In genomic region chrX:71439420-71439819, GRCh38 we compare ENCODE assay signal across 1 cellular context.
TF ChIP-seq lines count a peak whose summit lies in the region.

No MANE protein-coding gene starts in this region.

TF ChIP-seq in GM12878, 131 proteins besides CTCF, POLR2A, EP300 and RAD21 (continued from another document):
- no peak for TF ChIP-seq MLLT1 (IDR thresholded peaks at IDR 0.05)
- no peak for TF ChIP-seq IRF4 (IDR thresholded peaks at IDR 0.05; ENCODE audit: low read depth, low read length)
- no peak for TF ChIP-seq TCF12 (IDR thresholded peaks at IDR 0.05; ENCODE audit: low read depth, low read length)
- no peak for TF ChIP-seq MTA2 (IDR thresholded peaks at IDR 0.05; ENCODE audit: low read depth)
- no peak for TF ChIP-seq PAX8 (IDR thresholded peaks at IDR 0.05)
- TF ChIP-seq, protein P1, sequence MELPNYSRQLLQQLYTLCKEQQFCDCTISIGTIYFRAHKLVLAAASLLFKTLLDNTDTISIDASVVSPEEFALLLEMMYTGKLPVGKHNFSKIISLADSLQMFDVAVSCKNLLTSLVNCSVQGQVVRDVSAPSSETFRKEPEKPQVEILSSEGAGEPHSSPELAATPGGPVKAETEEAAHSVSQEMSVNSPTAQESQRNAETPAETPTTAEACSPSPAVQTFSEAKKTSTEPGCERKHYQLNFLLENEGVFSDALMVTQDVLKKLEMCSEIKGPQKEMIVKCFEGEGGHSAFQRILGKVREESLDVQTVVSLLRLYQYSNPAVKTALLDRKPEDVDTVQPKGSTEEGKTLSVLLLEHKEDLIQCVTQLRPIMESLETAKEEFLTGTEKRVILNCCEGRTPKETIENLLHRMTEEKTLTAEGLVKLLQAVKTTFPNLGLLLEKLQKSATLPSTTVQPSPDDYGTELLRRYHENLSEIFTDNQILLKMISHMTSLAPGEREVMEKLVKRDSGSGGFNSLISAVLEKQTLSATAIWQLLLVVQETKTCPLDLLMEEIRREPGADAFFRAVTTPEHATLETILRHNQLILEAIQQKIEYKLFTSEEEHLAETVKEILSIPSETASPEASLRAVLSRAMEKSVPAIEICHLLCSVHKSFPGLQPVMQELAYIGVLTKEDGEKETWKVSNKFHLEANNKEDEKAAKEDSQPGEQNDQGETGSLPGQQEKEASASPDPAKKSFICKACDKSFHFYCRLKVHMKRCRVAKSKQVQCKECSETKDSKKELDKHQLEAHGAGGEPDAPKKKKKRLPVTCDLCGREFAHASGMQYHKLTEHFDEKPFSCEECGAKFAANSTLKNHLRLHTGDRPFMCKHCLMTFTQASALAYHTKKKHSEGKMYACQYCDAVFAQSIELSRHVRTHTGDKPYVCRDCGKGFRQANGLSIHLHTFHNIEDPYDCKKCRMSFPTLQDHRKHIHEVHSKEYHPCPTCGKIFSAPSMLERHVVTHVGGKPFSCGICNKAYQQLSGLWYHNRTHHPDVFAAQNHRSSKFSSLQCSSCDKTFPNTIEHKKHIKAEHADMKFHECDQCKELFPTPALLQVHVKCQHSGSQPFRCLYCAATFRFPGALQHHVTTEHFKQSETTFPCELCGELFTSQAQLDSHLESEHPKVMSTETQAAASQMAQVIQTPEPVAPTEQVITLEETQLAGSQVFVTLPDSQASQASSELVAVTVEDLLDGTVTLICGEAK (IDR thresholded peaks at IDR 0.05; ENCODE audit: borderline replicate concordance): no peak
- TF ChIP-seq KLF5 (IDR thresholded peaks at IDR 0.05; ENCODE audit: partially characterized antibody): no peak
